Comparison of ENCODE assay signal across 1 cellular context in genomic region chr1:232614811-232615210, GRCh38.
TF ChIP-seq lines count a peak whose summit lies in the region.

No MANE protein-coding gene starts in this region.

TF ChIP-seq in HEK293, 187 proteins besides CTCF, POLR2A, EP300 and RAD21 (continued from another document):
- no peak for TF ChIP-seq RBAK (tag by site-specific recombination; IDR thresholded peaks at IDR 0.05)
- TF ChIP-seq KLF16 (tag by site-specific recombination; IDR thresholded peaks at IDR 0.05), result no peak
- no peak for TF ChIP-seq ZNF837 (tag by site-specific recombination; IDR thresholded peaks at IDR 0.05)
- TF ChIP-seq ZNF280C (tag by site-specific recombination; IDR thresholded peaks at IDR 0.05), result no peak; the same call in 1 of the 2 replicates
